ENCODE assay signal across 15 cellular contexts in genomic region chr1:32647308-32648134, GRCh38. TPM values are rescaled to one million over a fixed set of nuclear protein-coding genes. Genes with fewer than 3 reads are reported as not detected.
DNase-seq lines count a peak whose midpoint lies in the region; ATAC-seq and TF ChIP-seq lines count a peak whose summit lies in the region.
"Had no signal": no experiment of that assay in that cellular context is flagged by ENCODE, and none has a peak within 500 bp of the region (broad histone marks: within the 10 kb centered on the region; RNA-seq: fewer than 3 reads in every experiment).

No MANE protein-coding gene starts in this region.

- peaks cover 17% of the 10 kb centered on the region for H3K4me1 Mint-ChIP-seq in T-helper 2 cell treated with Interferon-gamma antibody and Interleukin-4, amounts not matched to agents 5 μg/mL and 100 μg/mL, for 36 hours (ENCODE audit: low read depth)

- H3K4me3 ChIP-seq in fibroblast of mammary gland (ENCODE audit: control insufficient read depth, low read depth, low read length) (no peak overlapping the region), thymus (ENCODE audit: low read length) (no peak overlapping the region)
- H3K4me3 ChIP-seq: cardiac muscle cell, K562, lower lobe of right lung had no signal

- no peak for ATAC-seq in HG02571 (IDR thresholded peaks at IDR 0.05; ENCODE audit: unreplicated experiment)
- no peak for ATAC-seq in GM21381 (IDR thresholded peaks at IDR 0.05; ENCODE audit: unreplicated experiment)
- ATAC-seq: K562, lower lobe of right lung had no signal

- peaks cover 33% of the 10 kb centered on the region for H3K36me3 Mint-ChIP-seq in T-helper 2 cell treated with Interferon-gamma antibody and Interleukin-4, amounts not matched to agents 5 μg/mL and 100 μg/mL, for 36 hours (ENCODE audit: low read depth)

- no peaks in the 10 kb centered on the region for H3K9me3 Mint-ChIP-seq in T-helper 2 cell treated with Interferon-gamma antibody and Interleukin-4, amounts not matched to agents 5 μg/mL and 100 μg/mL, for 36 hours

- H3K36me3 ChIP-seq in thymus (ENCODE audit: control insufficient read depth, insufficient read depth): peaks cover 6% of the 10 kb centered on the region

- H3K27me3 ChIP-seq in thymus (ENCODE audit: control insufficient read depth, insufficient read depth): no peaks in the 10 kb centered on the region
- H3K27me3 ChIP-seq: cardiac muscle cell had no signal

- H3K27me3 Mint-ChIP-seq in T-helper 2 cell treated with Interferon-gamma antibody and Interleukin-4, amounts not matched to agents 5 μg/mL and 100 μg/mL, for 36 hours (ENCODE audit: low read depth): no peaks in the 10 kb centered on the region

- 96% methylated on average over 6 of the region's 6 CpGs for WGBS in thymus

- peak overlapping the region; percentile 8 for H3K27ac ChIP-seq in thymus (ENCODE audit: low read depth)
- H3K27ac ChIP-seq: cardiac muscle cell, lower lobe of right lung had no signal

- no peak for TF ChIP-seq CTCF in fibroblast of mammary gland (conservative IDR thresholded peaks at IDR 0.05; ENCODE audit: control insufficient read depth, insufficient read depth, low read depth, low read length)

- H3K4me3 Mint-ChIP-seq in T-helper 2 cell treated with Interferon-gamma antibody and Interleukin-4, amounts not matched to agents 5 μg/mL and 100 μg/mL, for 36 hours: peak overlapping the region; percentile 97

- peaks cover 3% of the 10 kb centered on the region for H3K4me1 ChIP-seq in thymus (ENCODE audit: control insufficient read depth, insufficient read depth, low read length)

- DNase-seq in stimulated activated naive CD4-positive, alpha-beta T cell treated with Interleukin-2 at 50 U/mL for 16 hours (lab: John Stamatoyannopoulos, UW): peak; percentile 27
- no peak for DNase-seq in stimulated activated naive CD4-positive, alpha-beta T cell (lab: John Stamatoyannopoulos, UW)
- DNase-seq in T-helper 2 cell treated with Interferon-gamma antibody and Interleukin-4, amounts not matched to agents 5 μg/mL and 100 μg/mL, for 36 hours (ENCODE audit: low spot score): no peak
- DNase-seq in fibroblast of mammary gland (ENCODE audit: low read depth) (peak; percentile 46), pons (ENCODE audit: low spot score) (no peak)
- DNase-seq: C1 segment of cervical spinal cord, hypothalamus, lower lobe of right lung, NCI-H2081 treated with DMSO at 0.1 percent for 48 hours, posterior cingulate gyrus had no signal

- H3K27ac Mint-ChIP-seq in T-helper 2 cell treated with Interferon-gamma antibody and Interleukin-4, amounts not matched to agents 5 μg/mL and 100 μg/mL, for 36 hours: peak overlapping the region; percentile 53

- H3K9me3 ChIP-seq in thymus (ENCODE audit: control insufficient read depth): no peaks in the 10 kb centered on the region
- H3K9me3 ChIP-seq: lower lobe of right lung had no signal

RNA-seq across cellular contexts. Expression of gene ZBTB8OS, which starts 2.8 kb away (rescaled TPM):
- polyA plus RNA-seq in thymus: 64.8 TPM

RNA-seq across cellular contexts. Expression of gene RBBP4, which starts 3.5 kb away (rescaled TPM):
- 92.6 TPM for polyA plus RNA-seq in thymus

RNA-seq across cellular contexts. Expression of gene SYNC, which starts 55.0 kb away (rescaled TPM):
- polyA plus RNA-seq in thymus: 2.5 TPM

Comparison
In these comparisons a context has a peak if more than half of its experiments do, and no peak if none do; other contexts are left out.
1. DNase-seq: peak in stimulated activated naive CD4-positive, alpha-beta T cell treated with Interleukin-2 at 50 U/mL for 16 hours (single experiment) and fibroblast of mammary gland (single experiment); none in stimulated activated naive CD4-positive, alpha-beta T cell (0 of 6), T-helper 2 cell treated with Interferon-gamma antibody and Interleukin-4, amounts not matched to agents 5 μg/mL and 100 μg/mL, for 36 hours (single experiment) and pons (single experiment).